1 cellular context compared by ENCODE assay signal in the genomic region with DNA sequence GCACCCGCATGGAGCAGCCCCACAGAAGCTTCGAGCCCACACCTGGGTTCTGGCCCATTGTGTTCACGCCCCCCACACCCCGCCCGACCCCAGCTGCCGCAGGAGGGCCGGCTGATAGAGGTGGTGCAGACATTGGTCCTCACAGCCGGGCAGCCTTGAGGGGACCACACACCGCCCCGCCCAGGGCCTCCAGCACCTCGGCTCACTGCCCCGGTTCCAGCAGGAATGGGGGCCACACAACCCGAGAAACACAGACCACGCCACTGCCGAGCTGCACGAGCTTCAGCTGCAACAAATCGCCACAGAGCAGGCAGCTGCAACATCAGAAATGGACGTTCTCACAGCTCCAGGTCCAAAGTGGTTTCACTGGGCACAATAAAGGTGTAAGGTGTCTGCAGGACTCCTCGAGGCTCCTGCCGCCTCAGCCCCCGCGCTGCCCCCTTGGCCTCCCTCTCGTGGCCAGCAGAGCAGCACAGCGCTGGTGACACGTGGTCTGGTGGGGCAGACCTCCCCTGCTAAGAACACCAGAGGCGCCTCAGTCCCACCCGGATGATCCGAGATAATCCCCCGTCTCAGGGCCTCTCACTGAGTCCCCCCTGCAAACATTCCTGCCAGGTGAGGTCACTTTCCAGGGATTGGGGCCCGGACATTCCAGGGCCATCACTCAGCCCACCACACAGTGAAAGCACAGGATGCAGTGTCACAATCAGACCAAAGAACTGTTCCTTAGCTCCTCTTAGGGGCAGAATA.
TF ChIP-seq lines count a peak whose summit lies in the region.

No MANE protein-coding gene starts in this region.

TF ChIP-seq in HepG2, 621 proteins besides CTCF, POLR2A, EP300 and RAD21 (continued from another document and continues in another):
- TF ChIP-seq, protein P1, sequence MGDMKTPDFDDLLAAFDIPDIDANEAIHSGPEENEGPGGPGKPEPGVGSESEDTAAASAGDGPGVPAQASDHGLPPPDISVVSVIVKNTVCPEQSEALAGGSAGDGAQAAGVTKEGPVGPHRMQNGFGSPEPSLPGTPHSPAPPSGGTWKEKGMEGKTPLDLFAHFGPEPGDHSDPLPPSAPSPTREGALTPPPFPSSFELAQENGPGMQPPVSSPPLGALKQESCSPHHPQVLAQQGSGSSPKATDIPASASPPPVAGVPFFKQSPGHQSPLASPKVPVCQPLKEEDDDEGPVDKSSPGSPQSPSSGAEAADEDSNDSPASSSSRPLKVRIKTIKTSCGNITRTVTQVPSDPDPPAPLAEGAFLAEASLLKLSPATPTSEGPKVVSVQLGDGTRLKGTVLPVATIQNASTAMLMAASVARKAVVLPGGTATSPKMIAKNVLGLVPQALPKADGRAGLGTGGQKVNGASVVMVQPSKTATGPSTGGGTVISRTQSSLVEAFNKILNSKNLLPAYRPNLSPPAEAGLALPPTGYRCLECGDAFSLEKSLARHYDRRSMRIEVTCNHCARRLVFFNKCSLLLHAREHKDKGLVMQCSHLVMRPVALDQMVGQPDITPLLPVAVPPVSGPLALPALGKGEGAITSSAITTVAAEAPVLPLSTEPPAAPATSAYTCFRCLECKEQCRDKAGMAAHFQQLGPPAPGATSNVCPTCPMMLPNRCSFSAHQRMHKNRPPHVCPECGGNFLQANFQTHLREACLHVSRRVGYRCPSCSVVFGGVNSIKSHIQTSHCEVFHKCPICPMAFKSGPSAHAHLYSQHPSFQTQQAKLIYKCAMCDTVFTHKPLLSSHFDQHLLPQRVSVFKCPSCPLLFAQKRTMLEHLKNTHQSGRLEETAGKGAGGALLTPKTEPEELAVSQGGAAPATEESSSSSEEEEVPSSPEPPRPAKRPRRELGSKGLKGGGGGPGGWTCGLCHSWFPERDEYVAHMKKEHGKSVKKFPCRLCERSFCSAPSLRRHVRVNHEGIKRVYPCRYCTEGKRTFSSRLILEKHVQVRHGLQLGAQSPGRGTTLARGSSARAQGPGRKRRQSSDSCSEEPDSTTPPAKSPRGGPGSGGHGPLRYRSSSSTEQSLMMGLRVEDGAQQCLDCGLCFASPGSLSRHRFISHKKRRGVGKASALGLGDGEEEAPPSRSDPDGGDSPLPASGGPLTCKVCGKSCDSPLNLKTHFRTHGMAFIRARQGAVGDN (CRISPR knock-in tag; IDR thresholded peaks at IDR 0.05), result peak; percentile 98
- TF ChIP-seq ATM (IDR thresholded peaks at IDR 0.05; ENCODE audit: borderline replicate concordance) (no peak), CHD4 (IDR thresholded peaks at IDR 0.05; ENCODE audit: borderline replicate concordance, low read length) (no peak), MTF2 (CRISPR knock-in tag; IDR thresholded peaks at IDR 0.05; ENCODE audit: borderline replicate concordance) (no peak), ZNF547 (CRISPR knock-in tag; IDR thresholded peaks at IDR 0.05) (peak; percentile 90; the same call in 1 of the 2 replicates), ZNF572 (CRISPR knock-in tag; IDR thresholded peaks at IDR 0.05) (no peak), ZNF720 (CRISPR knock-in tag; IDR thresholded peaks at IDR 0.05) (no peak), FOXK1 (CRISPR knock-in tag; IDR thresholded peaks at IDR 0.05; ENCODE audit: borderline replicate concordance, low read depth) (peak; percentile 61; the same call in 1 of the 2 replicates), TCF12 (IDR thresholded peaks at IDR 0.05) (no peak), TCF12 (CRISPR knock-in tag; IDR thresholded peaks at IDR 0.05) (no peak), KDM1A (CRISPR knock-in tag; IDR thresholded peaks at IDR 0.05) (0 out of 2 replicates have a peak, but pooled peaks have one; percentile 20), RAD51 (IDR thresholded peaks at IDR 0.05; ENCODE audit: borderline replicate concordance) (no peak), FOXO1 (CRISPR knock-in tag; IDR thresholded peaks at IDR 0.05) (peak; percentile 28; the same call in 1 of the 2 replicates), ZFP90 (CRISPR knock-in tag; IDR thresholded peaks at IDR 0.05; ENCODE audit: borderline replicate concordance) (no peak), ZSCAN30 (CRISPR knock-in tag; IDR thresholded peaks at IDR 0.05) (no peak), MXI1 (IDR thresholded peaks at IDR 0.05; ENCODE audit: borderline replicate concordance, low read depth, low read length) (peak; percentile 28; the same call in 1 of the 3 replicates), ISL2 (CRISPR knock-in tag; IDR thresholded peaks at IDR 0.05) (peak; percentile 69; the same call in 1 of the 2 replicates), ZNF337 (CRISPR knock-in tag; IDR thresholded peaks at IDR 0.05; ENCODE audit: borderline replicate concordance, low read depth) (0 out of 2 replicates have a peak, but pooled peaks have one; percentile 65), SP140L (CRISPR knock-in tag; IDR thresholded peaks at IDR 0.05; ENCODE audit: borderline replicate concordance) (no peak), RBFOX2 (IDR thresholded peaks at IDR 0.05; ENCODE audit: low read depth, low read length) (no peak), ETV5 (CRISPR knock-in tag; IDR thresholded peaks at IDR 0.05; ENCODE audit: borderline replicate concordance) (peak; percentile 97), ZNF205 (CRISPR knock-in tag; IDR thresholded peaks at IDR 0.05) (peak; percentile 77), PTBP1 (IDR thresholded peaks at IDR 0.05; ENCODE audit: low read depth, low read length, poor library complexity, severe bottlenecking) (no peak), SMAD9 (CRISPR knock-in tag; IDR thresholded peaks at IDR 0.05) (no peak), ZNF776 (CRISPR knock-in tag; IDR thresholded peaks at IDR 0.05) (0 out of 2 replicates have a peak, but pooled peaks have one; percentile 5), YY1 (IDR thresholded peaks at IDR 0.05; ENCODE audit: insufficient read depth, insufficient replicate concordance, low read depth, low read length) (no peak), GATAD1 (CRISPR knock-in tag; IDR thresholded peaks at IDR 0.05) (no peak), BRD4 (CRISPR knock-in tag; IDR thresholded peaks at IDR 0.05) (peak; percentile 78)
- TF ChIP-seq, protein P2, sequence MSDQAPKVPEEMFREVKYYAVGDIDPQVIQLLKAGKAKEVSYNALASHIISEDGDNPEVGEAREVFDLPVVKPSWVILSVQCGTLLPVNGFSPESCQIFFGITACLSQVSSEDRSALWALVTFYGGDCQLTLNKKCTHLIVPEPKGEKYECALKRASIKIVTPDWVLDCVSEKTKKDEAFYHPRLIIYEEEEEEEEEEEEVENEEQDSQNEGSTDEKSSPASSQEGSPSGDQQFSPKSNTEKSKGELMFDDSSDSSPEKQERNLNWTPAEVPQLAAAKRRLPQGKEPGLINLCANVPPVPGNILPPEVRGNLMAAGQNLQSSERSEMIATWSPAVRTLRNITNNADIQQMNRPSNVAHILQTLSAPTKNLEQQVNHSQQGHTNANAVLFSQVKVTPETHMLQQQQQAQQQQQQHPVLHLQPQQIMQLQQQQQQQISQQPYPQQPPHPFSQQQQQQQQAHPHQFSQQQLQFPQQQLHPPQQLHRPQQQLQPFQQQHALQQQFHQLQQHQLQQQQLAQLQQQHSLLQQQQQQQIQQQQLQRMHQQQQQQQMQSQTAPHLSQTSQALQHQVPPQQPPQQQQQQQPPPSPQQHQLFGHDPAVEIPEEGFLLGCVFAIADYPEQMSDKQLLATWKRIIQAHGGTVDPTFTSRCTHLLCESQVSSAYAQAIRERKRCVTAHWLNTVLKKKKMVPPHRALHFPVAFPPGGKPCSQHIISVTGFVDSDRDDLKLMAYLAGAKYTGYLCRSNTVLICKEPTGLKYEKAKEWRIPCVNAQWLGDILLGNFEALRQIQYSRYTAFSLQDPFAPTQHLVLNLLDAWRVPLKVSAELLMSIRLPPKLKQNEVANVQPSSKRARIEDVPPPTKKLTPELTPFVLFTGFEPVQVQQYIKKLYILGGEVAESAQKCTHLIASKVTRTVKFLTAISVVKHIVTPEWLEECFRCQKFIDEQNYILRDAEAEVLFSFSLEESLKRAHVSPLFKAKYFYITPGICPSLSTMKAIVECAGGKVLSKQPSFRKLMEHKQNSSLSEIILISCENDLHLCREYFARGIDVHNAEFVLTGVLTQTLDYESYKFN (CRISPR knock-in tag; conservative IDR thresholded peaks at IDR 0.05), result peak; percentile 94
- TF ChIP-seq, protein P3, sequence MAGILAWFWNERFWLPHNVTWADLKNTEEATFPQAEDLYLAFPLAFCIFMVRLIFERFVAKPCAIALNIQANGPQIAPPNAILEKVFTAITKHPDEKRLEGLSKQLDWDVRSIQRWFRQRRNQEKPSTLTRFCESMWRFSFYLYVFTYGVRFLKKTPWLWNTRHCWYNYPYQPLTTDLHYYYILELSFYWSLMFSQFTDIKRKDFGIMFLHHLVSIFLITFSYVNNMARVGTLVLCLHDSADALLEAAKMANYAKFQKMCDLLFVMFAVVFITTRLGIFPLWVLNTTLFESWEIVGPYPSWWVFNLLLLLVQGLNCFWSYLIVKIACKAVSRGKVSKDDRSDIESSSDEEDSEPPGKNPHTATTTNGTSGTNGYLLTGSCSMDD (CRISPR knock-in tag; IDR thresholded peaks at IDR 0.05), result no peak
- TF ChIP-seq, protein P4, sequence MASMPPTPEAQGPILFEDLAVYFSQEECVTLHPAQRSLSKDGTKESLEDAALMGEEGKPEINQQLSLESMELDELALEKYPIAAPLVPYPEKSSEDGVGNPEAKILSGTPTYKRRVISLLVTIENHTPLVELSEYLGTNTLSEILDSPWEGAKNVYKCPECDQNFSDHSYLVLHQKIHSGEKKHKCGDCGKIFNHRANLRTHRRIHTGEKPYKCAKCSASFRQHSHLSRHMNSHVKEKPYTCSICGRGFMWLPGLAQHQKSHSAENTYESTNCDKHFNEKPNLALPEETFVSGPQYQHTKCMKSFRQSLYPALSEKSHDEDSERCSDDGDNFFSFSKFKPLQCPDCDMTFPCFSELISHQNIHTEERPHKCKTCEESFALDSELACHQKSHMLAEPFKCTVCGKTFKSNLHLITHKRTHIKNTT (CRISPR knock-in tag; IDR thresholded peaks at IDR 0.05), result no peak
- TF ChIP-seq, protein P5, sequence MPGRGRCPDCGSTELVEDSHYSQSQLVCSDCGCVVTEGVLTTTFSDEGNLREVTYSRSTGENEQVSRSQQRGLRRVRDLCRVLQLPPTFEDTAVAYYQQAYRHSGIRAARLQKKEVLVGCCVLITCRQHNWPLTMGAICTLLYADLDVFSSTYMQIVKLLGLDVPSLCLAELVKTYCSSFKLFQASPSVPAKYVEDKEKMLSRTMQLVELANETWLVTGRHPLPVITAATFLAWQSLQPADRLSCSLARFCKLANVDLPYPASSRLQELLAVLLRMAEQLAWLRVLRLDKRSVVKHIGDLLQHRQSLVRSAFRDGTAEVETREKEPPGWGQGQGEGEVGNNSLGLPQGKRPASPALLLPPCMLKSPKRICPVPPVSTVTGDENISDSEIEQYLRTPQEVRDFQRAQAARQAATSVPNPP (CRISPR knock-in tag; IDR thresholded peaks at IDR 0.05), result peak; percentile 42; the same call in 1 of the 2 replicates
- TF ChIP-seq, protein P6, sequence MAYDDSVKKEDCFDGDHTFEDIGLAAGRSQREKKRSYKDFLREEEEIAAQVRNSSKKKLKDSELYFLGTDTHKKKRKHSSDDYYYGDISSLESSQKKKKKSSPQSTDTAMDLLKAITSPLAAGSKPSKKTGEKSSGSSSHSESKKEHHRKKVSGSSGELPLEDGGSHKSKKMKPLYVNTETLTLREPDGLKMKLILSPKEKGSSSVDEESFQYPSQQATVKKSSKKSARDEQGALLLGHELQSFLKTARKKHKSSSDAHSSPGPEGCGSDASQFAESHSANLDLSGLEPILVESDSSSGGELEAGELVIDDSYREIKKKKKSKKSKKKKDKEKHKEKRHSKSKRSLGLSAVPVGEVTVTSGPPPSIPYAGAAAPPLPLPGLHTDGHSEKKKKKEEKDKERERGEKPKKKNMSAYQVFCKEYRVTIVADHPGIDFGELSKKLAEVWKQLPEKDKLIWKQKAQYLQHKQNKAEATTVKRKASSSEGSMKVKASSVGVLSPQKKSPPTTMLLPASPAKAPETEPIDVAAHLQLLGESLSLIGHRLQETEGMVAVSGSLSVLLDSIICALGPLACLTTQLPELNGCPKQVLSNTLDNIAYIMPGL (CRISPR knock-in tag; IDR thresholded peaks at IDR 0.05; ENCODE audit: borderline replicate concordance in 1 of 2, low read depth in 1 of 2), result peak; percentile 12 to 72; a peak in 3 of 4 replicates
- TF ChIP-seq, protein P7, sequence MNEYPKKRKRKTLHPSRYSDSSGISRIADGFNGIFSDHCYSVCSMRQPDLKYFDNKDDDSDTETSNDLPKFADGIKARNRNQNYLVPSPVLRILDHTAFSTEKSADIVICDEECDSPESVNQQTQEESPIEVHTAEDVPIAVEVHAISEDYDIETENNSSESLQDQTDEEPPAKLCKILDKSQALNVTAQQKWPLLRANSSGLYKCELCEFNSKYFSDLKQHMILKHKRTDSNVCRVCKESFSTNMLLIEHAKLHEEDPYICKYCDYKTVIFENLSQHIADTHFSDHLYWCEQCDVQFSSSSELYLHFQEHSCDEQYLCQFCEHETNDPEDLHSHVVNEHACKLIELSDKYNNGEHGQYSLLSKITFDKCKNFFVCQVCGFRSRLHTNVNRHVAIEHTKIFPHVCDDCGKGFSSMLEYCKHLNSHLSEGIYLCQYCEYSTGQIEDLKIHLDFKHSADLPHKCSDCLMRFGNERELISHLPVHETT (CRISPR knock-in tag; conservative IDR thresholded peaks at IDR 0.05), result no peak
- TF ChIP-seq, protein P8, sequence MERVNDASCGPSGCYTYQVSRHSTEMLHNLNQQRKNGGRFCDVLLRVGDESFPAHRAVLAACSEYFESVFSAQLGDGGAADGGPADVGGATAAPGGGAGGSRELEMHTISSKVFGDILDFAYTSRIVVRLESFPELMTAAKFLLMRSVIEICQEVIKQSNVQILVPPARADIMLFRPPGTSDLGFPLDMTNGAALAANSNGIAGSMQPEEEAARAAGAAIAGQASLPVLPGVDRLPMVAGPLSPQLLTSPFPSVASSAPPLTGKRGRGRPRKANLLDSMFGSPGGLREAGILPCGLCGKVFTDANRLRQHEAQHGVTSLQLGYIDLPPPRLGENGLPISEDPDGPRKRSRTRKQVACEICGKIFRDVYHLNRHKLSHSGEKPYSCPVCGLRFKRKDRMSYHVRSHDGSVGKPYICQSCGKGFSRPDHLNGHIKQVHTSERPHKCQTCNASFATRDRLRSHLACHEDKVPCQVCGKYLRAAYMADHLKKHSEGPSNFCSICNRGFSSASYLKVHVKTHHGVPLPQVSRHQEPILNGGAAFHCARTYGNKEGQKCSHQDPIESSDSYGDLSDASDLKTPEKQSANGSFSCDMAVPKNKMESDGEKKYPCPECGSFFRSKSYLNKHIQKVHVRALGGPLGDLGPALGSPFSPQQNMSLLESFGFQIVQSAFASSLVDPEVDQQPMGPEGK (CRISPR knock-in tag; IDR thresholded peaks at IDR 0.05), result peak; percentile 94
- TF ChIP-seq, protein P9, sequence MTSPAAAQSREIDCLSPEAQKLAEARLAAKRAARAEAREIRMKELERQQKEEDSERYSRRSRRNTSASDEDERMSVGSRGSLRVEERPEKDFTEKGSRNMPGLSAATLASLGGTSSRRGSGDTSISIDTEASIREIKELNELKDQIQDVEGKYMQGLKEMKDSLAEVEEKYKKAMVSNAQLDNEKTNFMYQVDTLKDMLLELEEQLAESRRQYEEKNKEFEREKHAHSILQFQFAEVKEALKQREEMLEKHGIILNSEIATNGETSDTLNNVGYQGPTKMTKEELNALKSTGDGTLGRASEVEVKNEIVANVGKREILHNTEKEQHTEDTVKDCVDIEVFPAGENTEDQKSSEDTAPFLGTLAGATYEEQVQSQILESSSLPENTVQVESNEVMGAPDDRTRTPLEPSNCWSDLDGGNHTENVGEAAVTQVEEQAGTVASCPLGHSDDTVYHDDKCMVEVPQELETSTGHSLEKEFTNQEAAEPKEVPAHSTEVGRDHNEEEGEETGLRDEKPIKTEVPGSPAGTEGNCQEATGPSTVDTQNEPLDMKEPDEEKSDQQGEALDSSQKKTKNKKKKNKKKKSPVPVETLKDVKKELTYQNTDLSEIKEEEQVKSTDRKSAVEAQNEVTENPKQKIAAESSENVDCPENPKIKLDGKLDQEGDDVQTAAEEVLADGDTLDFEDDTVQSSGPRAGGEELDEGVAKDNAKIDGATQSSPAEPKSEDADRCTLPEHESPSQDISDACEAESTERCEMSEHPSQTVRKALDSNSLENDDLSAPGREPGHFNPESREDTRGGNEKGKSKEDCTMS (CRISPR knock-in tag; conservative IDR thresholded peaks at IDR 0.05), result no peak
